1 cellular context compared by ENCODE assay signal in genomic region chr7:114574384-114574783, GRCh38.
TF ChIP-seq lines count a peak whose summit lies in the region.

No MANE protein-coding gene starts in this region.

TF ChIP-seq in H1, 55 proteins besides CTCF, POLR2A, EP300 and RAD21 (continued from another document):
- TF ChIP-seq CHD7 (IDR thresholded peaks at IDR 0.05; ENCODE audit: insufficient replicate concordance, low read length) (no peak), EGR1 (IDR thresholded peaks at IDR 0.05; ENCODE audit: borderline replicate concordance, low read depth, low read length) (no peak), SP1 (IDR thresholded peaks at IDR 0.05; ENCODE audit: low read depth, low read length) (no peak), SIX5 (IDR thresholded peaks at IDR 0.05; ENCODE audit: low read depth, low read length) (no peak), CHD2 (IDR thresholded peaks at IDR 0.05; ENCODE audit: low read length) (no peak), NRF1 (IDR thresholded peaks at IDR 0.05; ENCODE audit: low read depth, low read length) (no peak), SAP30 (IDR thresholded peaks at IDR 0.05; ENCODE audit: insufficient read depth, insufficient replicate concordance, low read length) (no peak)
